In the genomic region with DNA sequence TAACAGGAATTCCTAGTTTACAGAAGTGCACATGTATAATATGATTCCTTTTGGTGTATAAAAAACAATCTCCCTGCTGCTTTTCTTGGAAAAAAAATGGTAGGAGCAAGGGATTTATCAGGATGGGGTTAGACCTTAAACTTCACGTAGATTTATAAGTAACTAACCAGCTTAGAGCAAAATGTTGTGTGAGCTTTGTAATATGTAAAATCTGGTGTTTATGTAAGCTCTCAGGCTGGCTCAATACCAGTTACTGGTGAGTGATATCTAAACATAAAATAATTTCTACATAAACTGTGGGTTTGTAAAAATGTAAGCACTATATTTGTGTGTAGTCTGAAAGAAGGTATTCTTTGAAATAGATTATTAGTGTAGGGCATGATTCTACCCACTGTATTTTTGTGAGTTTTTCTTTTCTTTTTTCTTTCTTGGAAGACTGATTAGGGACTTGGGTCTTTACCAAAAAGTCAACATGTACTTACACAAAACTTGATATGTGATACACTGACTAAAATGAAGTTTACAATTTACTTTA, we compare ENCODE assay signal across 18 cellular contexts.
A peak's percentile ranks its signal among the peaks of the same experiment; 100 is the strongest.
DNase-seq lines count a peak whose midpoint lies in the region; ATAC-seq and TF ChIP-seq lines count a peak whose summit lies in the region.
"Had no signal": no experiment of that assay in that cellular context is flagged by ENCODE, and none has a peak within 500 bp of the region (broad histone marks: within the 10 kb centered on the region; RNA-seq: fewer than 3 reads in every experiment).

No MANE protein-coding gene starts in this region.

- H4K8ac ChIP-seq in IMR-90 (ENCODE audit: low read depth in 2 of 2, low read length in 2 of 2): no peak overlapping the region
- no peak overlapping the region for H4K8ac ChIP-seq in mesenchymal stem cell (ENCODE audit: low read length)

- dilution Hi-C loops in IMR-90 (cut with HindIII; ENCODE audit: low sequenced_read_pairs, unreplicated experiment): no loop called here

- POLR2A ChIA-PET in IMR-90 (lab: Charles Lee; ENCODE audit: unreplicated experiment): no interaction called here
- POLR2A ChIA-PET in naive thymus-derived CD8-positive, alpha-beta T cell (lab: Charles Lee): no interaction called here

- H3K4me3 ChIP-seq in IMR-90 (ENCODE audit: insufficient read depth, low read depth, low read length) (no peak overlapping the region), mesenchymal stem cell (ENCODE audit: insufficient read depth in 1 of 2, low read depth in 1 of 2, low read length in 2 of 2) (no peak overlapping the region), right atrium auricular region (no peak overlapping the region)
- H3K4me3 ChIP-seq: A549, BLaER1, HAP-1 had no signal

- H3K4ac ChIP-seq in IMR-90 (ENCODE audit: low read depth, low read length) (no peak overlapping the region), mesenchymal stem cell (ENCODE audit: low read depth in 1 of 2, low read length in 2 of 2) (no peak overlapping the region)

- H3K56ac ChIP-seq in IMR-90 (ENCODE audit: extremely low read depth, insufficient read depth, low read length): no peak overlapping the region

- no peak for TF ChIP-seq POLR2A in IMR-90 (IDR thresholded peaks at IDR 0.05; ENCODE audit: low read depth, low read length)

- DNase-seq in IMR-90: peak; percentile 92
- peak; percentile 35 for DNase-seq in dedifferentiated amniotic fluid mesenchymal stem cell (ENCODE audit: extremely low spot score)
- no peak for DNase-seq in mesenchymal stem cell
- no peak for DNase-seq in right atrium auricular region (ENCODE audit: low spot score)
- no peak for DNase-seq in naive thymus-derived CD8-positive, alpha-beta T cell
- DNase-seq in activated gamma-delta T cell (lab: John Stamatoyannopoulos, UW): no peak
- DNase-seq: AML-193; Caco-2; CD8-positive, alpha-beta memory T cell; DND-41; GDM1; GOT3; HFFc6 had no signal

- H3K9me1 ChIP-seq in IMR-90 (ENCODE audit: insufficient read depth, low read length): 0 out of 2 replicates have a peak, but pooled peaks cover 3% of the 10 kb centered on the region

- H3K36me3 Mint-ChIP-seq in naive thymus-derived CD8-positive, alpha-beta T cell: peaks cover 0 to 11% (median 0%) of the 10 kb centered on the region in 3 donors
- H3K36me3 Mint-ChIP-seq: IgD-negative memory B cell had no signal

- BruUV-seq in IMR-90 (replicated peaks; lab: Mats Ljungman, UMichigan): no TSS peak

- H3K27me3 Mint-ChIP-seq in naive thymus-derived CD8-positive, alpha-beta T cell: no peaks in the 10 kb centered on the region
- H3K27me3 Mint-ChIP-seq: IgD-negative memory B cell had no signal

- intact Hi-C loops in IMR-90 (cut with micrococcal nuclease): loop anchor here (2.0 to 10.0 kb wide), 4 partner anchors 167 to 1196 kb away; partner anchors contain the start of gene EPHA4

- H3K14ac ChIP-seq in IMR-90 (replicated peaks; ENCODE audit: low read depth, low read length): no peak overlapping the region
- H3K14ac ChIP-seq in mesenchymal stem cell (ENCODE audit: low read length in 2 of 2): no peak overlapping the region

- H3K27ac Mint-ChIP-seq in naive thymus-derived CD8-positive, alpha-beta T cell: no peak overlapping the region
- H3K27ac Mint-ChIP-seq: CD8-positive, alpha-beta memory T cell; HFFc6; IgD-negative memory B cell had no signal

- no CpG with 5 or more reads among the region's 1 CpG for WGBS in IMR-90 (ENCODE audit: extremely low coverage in 2 of 2, insufficient read length in 1 of 2), 2 experiments
- WGBS in mesenchymal stem cell: 88% methylated on average over 1 of the region's 1 CpG

- H3K27ac ChIP-seq in IMR-90 (ENCODE audit: insufficient read depth, low read length): no peak overlapping the region
- no peak overlapping the region for H3K27ac ChIP-seq in mesenchymal stem cell (ENCODE audit: low read length, poor library complexity, severe bottlenecking)
- no peak overlapping the region for H3K27ac ChIP-seq in right atrium auricular region
- H3K27ac ChIP-seq: A549, BLaER1 had no signal

- H3K9me3 ChIP-seq in IMR-90 (ENCODE audit: control insufficient read depth, insufficient read depth, low read length) (peaks cover 24% of the 10 kb centered on the region), mesenchymal stem cell (ENCODE audit: control insufficient read depth, low read length) (peaks cover 18% of the 10 kb centered on the region), right atrium auricular region (peaks cover 0 to 4% of the 10 kb centered on the region in 2 donors)
- H3K9me3 ChIP-seq: A549, HAP-1 had no signal

- H3K27me3 ChIP-seq in IMR-90 (ENCODE audit: control insufficient read depth, insufficient read depth, low read length): peaks cover 18% of the 10 kb centered on the region
- H3K27me3 ChIP-seq in mesenchymal stem cell (ENCODE audit: control insufficient read depth in 1 of 2, insufficient read depth in 1 of 2, low read length in 2 of 2): no peaks in the 10 kb centered on the region
- H3K27me3 ChIP-seq in right atrium auricular region: no peaks in the 10 kb centered on the region
- H3K27me3 ChIP-seq: BLaER1 had no signal

- peak; percentile 90 for ATAC-seq in IMR-90 (ENCODE audit: low read depth)
- ATAC-seq in naive thymus-derived CD8-positive, alpha-beta T cell: no peak
- ATAC-seq in HG03159 (IDR thresholded peaks at IDR 0.05; ENCODE audit: unreplicated experiment): no peak
- ATAC-seq: A549 had no signal

- CTCF ChIA-PET in IMR-90 (lab: Yijun Ruan, JAX): interaction anchor here (0.5 to 1.2 kb wide), 2 partner anchors 21 to 1509 kb away, joined by 3 read pairs; no protein-coding TSS in a partner anchor

- no peak overlapping the region for H3K23ac ChIP-seq in IMR-90 (ENCODE audit: low read depth, low read length)
- no peak overlapping the region for H3K23ac ChIP-seq in mesenchymal stem cell (ENCODE audit: low read length in 2 of 2)

- TF ChIP-seq RAD21 in IMR-90 (IDR thresholded peaks at IDR 0.05; ENCODE audit: low read length): no peak

- H3K4me1 ChIP-seq in IMR-90 (ENCODE audit: control insufficient read depth, insufficient read depth, low read length) (peaks cover 12% of the 10 kb centered on the region), mesenchymal stem cell (ENCODE audit: control insufficient read depth, insufficient read depth, low read depth, low read length) (no peaks in the 10 kb centered on the region), right atrium auricular region (no peaks in the 10 kb centered on the region)
- H3K4me1 ChIP-seq: A549, BLaER1, Caco-2, HAP-1 had no signal

- H2BK120ac ChIP-seq in IMR-90 (ENCODE audit: low read depth, low read length) (no peak overlapping the region), mesenchymal stem cell (ENCODE audit: low read depth, low read length) (no peak overlapping the region)

- peaks cover 2 to 33% (median 13%) of the 10 kb centered on the region in 9 donors for H3K9me3 Mint-ChIP-seq in naive thymus-derived CD8-positive, alpha-beta T cell

- no peak overlapping the region for H4K91ac ChIP-seq in IMR-90 (ENCODE audit: insufficient read depth, low read depth, low read length)
- H4K91ac ChIP-seq in mesenchymal stem cell (ENCODE audit: low read length): no peak overlapping the region

- H3K18ac ChIP-seq in IMR-90 (ENCODE audit: low read depth, low read length) (no peak overlapping the region; the same call in 1 of the 2 replicates), mesenchymal stem cell (ENCODE audit: low read depth in 1 of 2, low read length in 2 of 2) (no peak overlapping the region)

- H3K36me3 ChIP-seq in IMR-90 (ENCODE audit: control insufficient read depth, insufficient read depth, low read length): no peaks in the 10 kb centered on the region
- no peaks in the 10 kb centered on the region for H3K36me3 ChIP-seq in mesenchymal stem cell (ENCODE audit: control insufficient read depth in 1 of 2, insufficient read depth in 2 of 2, low read depth in 1 of 2, low read length in 2 of 2)
- H3K36me3 ChIP-seq in right atrium auricular region: no peaks in the 10 kb centered on the region
- H3K36me3 ChIP-seq: BLaER1, HAP-1 had no signal

- H3K4me2 ChIP-seq in IMR-90 (ENCODE audit: low read depth, low read length) (peak overlapping the region; percentile 54), mesenchymal stem cell (ENCODE audit: low read length, poor library complexity, severe bottlenecking) (no peak overlapping the region)
- H3K4me2 ChIP-seq: A549, BLaER1 had no signal

- H2AK9ac ChIP-seq in IMR-90 (replicated peaks; ENCODE audit: low read depth, low read length, poor library complexity): no peak overlapping the region

- no peak overlapping the region for H2BK12ac ChIP-seq in mesenchymal stem cell (ENCODE audit: low read length in 2 of 2)

- H3K4me3 Mint-ChIP-seq in naive thymus-derived CD8-positive, alpha-beta T cell: no peak overlapping the region
- H3K4me3 Mint-ChIP-seq: CD8-positive, alpha-beta memory T cell; HFFc6; IgD-negative memory B cell had no signal

- no peak overlapping the region for H2BK15ac ChIP-seq in IMR-90 (ENCODE audit: low read depth, low read length)
- H2BK15ac ChIP-seq in mesenchymal stem cell (ENCODE audit: low read depth, poor library complexity, severe bottlenecking): no peak overlapping the region

- H4K20me1 ChIP-seq in IMR-90 (ENCODE audit: insufficient read depth, low read length): no peaks in the 10 kb centered on the region
- H4K20me1 ChIP-seq: BLaER1 had no signal

- TF ChIP-seq CTCF in IMR-90 (conservative IDR thresholded peaks at IDR 0.05; ENCODE audit: low read depth, low read length) (no peak), right atrium auricular region (IDR thresholded peaks at IDR 0.05) (no peak)

- no peak overlapping the region for H2AK5ac ChIP-seq in IMR-90 (ENCODE audit: low read depth, low read length)
- H2AK5ac ChIP-seq in mesenchymal stem cell (ENCODE audit: low read length, severe bottlenecking): no peak overlapping the region

- in situ Hi-C loops in IMR-90 (cut with MboI; ENCODE audit: low sequenced_read_pairs): no loop called here

- H4K5ac ChIP-seq in IMR-90 (ENCODE audit: low read depth, low read length): no peak overlapping the region

- H2AFZ ChIP-seq in IMR-90 (replicated peaks; ENCODE audit: low read length, poor library complexity) (no peak overlapping the region), mesenchymal stem cell (ENCODE audit: low read depth, low read length) (no peak overlapping the region)

- no peaks in the 10 kb centered on the region for H3K79me1 ChIP-seq in IMR-90 (ENCODE audit: low read depth in 1 of 2, low read length in 2 of 2)
- no peaks in the 10 kb centered on the region for H3K79me1 ChIP-seq in mesenchymal stem cell (replicated peaks; ENCODE audit: low read length, poor library complexity, severe bottlenecking)

- H3K9ac ChIP-seq in IMR-90 (ENCODE audit: low read depth, low read length) (no peak overlapping the region), mesenchymal stem cell (ENCODE audit: low read length) (peak overlapping the region; percentile 9)
- H3K9ac ChIP-seq: BLaER1 had no signal

- H3K4me1 Mint-ChIP-seq in naive thymus-derived CD8-positive, alpha-beta T cell: peaks cover 0 to 2% (median 0%) of the 10 kb centered on the region in 4 donors
- H3K4me1 Mint-ChIP-seq: CD8-positive, alpha-beta memory T cell; IgD-negative memory B cell had no signal

- H2BK5ac ChIP-seq in IMR-90 (ENCODE audit: low read depth, low read length, poor library complexity, severe bottlenecking) (no peak overlapping the region), mesenchymal stem cell (ENCODE audit: low read depth, low read length, poor library complexity, severe bottlenecking) (no peak overlapping the region)

- H2BK20ac ChIP-seq in IMR-90 (ENCODE audit: low read depth, low read length): no peak overlapping the region

TF ChIP-seq in IMR-90, 13 proteins besides CTCF, POLR2A, EP300 and RAD21:
- TF ChIP-seq MAFK (IDR thresholded peaks at IDR 0.05; ENCODE audit: low read depth, low read length): no peak
TF ChIP-seq in IMR-90: peak in this region for 0.

Comparison
In these comparisons a context has a peak if more than half of its experiments do, and no peak if none do; other contexts are left out.
1. DNase-seq: peak in IMR-90 (single experiment) and dedifferentiated amniotic fluid mesenchymal stem cell (single experiment); none in mesenchymal stem cell (single experiment), right atrium auricular region (single experiment), naive thymus-derived CD8-positive, alpha-beta T cell (0 of 10) and activated gamma-delta T cell (single experiment).